In genomic region chr5:116947691-116948528, GRCh38 we compare ENCODE assay signal across 1 cellular context.
TF ChIP-seq lines count a peak whose summit lies in the region.

No MANE protein-coding gene starts in this region.

TF ChIP-seq in HepG2, 621 proteins besides CTCF, POLR2A, EP300 and RAD21 (continued from another document):
- peak; percentile 77; the same call in 1 of the 2 replicates for TF ChIP-seq KDM2A (CRISPR knock-in tag; IDR thresholded peaks at IDR 0.05; ENCODE audit: borderline replicate concordance, low read depth)
- TF ChIP-seq ZNF180 (CRISPR knock-in tag; IDR thresholded peaks at IDR 0.05; ENCODE audit: borderline replicate concordance, low read depth) = no peak
- no peak for TF ChIP-seq SOX6 (IDR thresholded peaks at IDR 0.05)
- peak; percentile 39; the same call in 1 of the 2 replicates for TF ChIP-seq SOX6 (CRISPR knock-in tag; IDR thresholded peaks at IDR 0.05)
- TF ChIP-seq ZNF224 (CRISPR knock-in tag; IDR thresholded peaks at IDR 0.05) = no peak
- TF ChIP-seq ZBTB33 (CRISPR knock-in tag; IDR thresholded peaks at IDR 0.05) = peak; percentile 56; the same call in 1 of the 2 replicates
- TF ChIP-seq HMGXB4 (CRISPR knock-in tag; IDR thresholded peaks at IDR 0.05; ENCODE audit: borderline replicate concordance in 1 of 2, low read depth in 1 of 2) = peak in 1 of 2 experiments; percentile 61; a peak in 1 of 4 replicates
- no peak for TF ChIP-seq DMAP1 (CRISPR knock-in tag; IDR thresholded peaks at IDR 0.05)
- TF ChIP-seq ZSCAN9 (CRISPR knock-in tag; IDR thresholded peaks at IDR 0.05; ENCODE audit: borderline replicate concordance) = 0 out of 2 replicates have a peak, but pooled peaks have one; percentile 32
- TF ChIP-seq ZNF143 (CRISPR knock-in tag; IDR thresholded peaks at IDR 0.05) = no peak
- no peak for TF ChIP-seq ZNF746 (CRISPR knock-in tag; IDR thresholded peaks at IDR 0.05)
- TF ChIP-seq SAP130 (CRISPR knock-in tag; IDR thresholded peaks at IDR 0.05; ENCODE audit: low read depth) = peak; percentile 37
- peak; percentile 62; the same call in 1 of the 2 replicates for TF ChIP-seq ZNF331 (CRISPR knock-in tag; IDR thresholded peaks at IDR 0.05)
- no peak for TF ChIP-seq ZNF543 (CRISPR knock-in tag; IDR thresholded peaks at IDR 0.05)
- TF ChIP-seq ZNF263 (CRISPR knock-in tag; IDR thresholded peaks at IDR 0.05) = 0 out of 2 replicates have a peak, but pooled peaks have one; percentile 50
- TF ChIP-seq ZNF574 (CRISPR knock-in tag; IDR thresholded peaks at IDR 0.05) = peak; percentile 45; the same call in 1 of the 2 replicates
- no peak for TF ChIP-seq ZNF343 (CRISPR knock-in tag; IDR thresholded peaks at IDR 0.05)
- TF ChIP-seq ERF (CRISPR knock-in tag; IDR thresholded peaks at IDR 0.05) = peak; percentile 60; the same call in 1 of the 2 replicates
- peak; percentile 74; the same call in 1 of the 2 replicates for TF ChIP-seq ZNF652 (CRISPR knock-in tag; IDR thresholded peaks at IDR 0.05; ENCODE audit: borderline replicate concordance, low read depth)
- peak; percentile 55; the same call in 1 of the 2 replicates for TF ChIP-seq MIER3 (CRISPR knock-in tag; IDR thresholded peaks at IDR 0.05; ENCODE audit: borderline replicate concordance)
- no peak for TF ChIP-seq SIN3A (IDR thresholded peaks at IDR 0.05; ENCODE audit: borderline replicate concordance, low read depth, low read length)
- TF ChIP-seq SOX5 (CRISPR knock-in tag; IDR thresholded peaks at IDR 0.05; ENCODE audit: borderline replicate concordance) = peak; percentile 47; the same call in 1 of the 2 replicates
- peak; percentile 63; the same call in 1 of the 2 replicates for TF ChIP-seq KAT8 (CRISPR knock-in tag; IDR thresholded peaks at IDR 0.05)
- peak; percentile 55 for TF ChIP-seq SALL1 (CRISPR knock-in tag; IDR thresholded peaks at IDR 0.05)
- TF ChIP-seq YY1 (IDR thresholded peaks at IDR 0.05; ENCODE audit: insufficient read depth, insufficient replicate concordance, low read depth, low read length) = peak; percentile 72
- peak; percentile 60 for TF ChIP-seq GATAD2A (CRISPR knock-in tag; IDR thresholded peaks at IDR 0.05)
- no peak for TF ChIP-seq GABPA (IDR thresholded peaks at IDR 0.05; ENCODE audit: low read depth, low read length)
- TF ChIP-seq GABPA (CRISPR knock-in tag; IDR thresholded peaks at IDR 0.05; ENCODE audit: low read depth) = peak; percentile 80
- TF ChIP-seq ZSCAN20 (CRISPR knock-in tag; IDR thresholded peaks at IDR 0.05; ENCODE audit: borderline replicate concordance) = no peak
- TF ChIP-seq, protein P1, sequence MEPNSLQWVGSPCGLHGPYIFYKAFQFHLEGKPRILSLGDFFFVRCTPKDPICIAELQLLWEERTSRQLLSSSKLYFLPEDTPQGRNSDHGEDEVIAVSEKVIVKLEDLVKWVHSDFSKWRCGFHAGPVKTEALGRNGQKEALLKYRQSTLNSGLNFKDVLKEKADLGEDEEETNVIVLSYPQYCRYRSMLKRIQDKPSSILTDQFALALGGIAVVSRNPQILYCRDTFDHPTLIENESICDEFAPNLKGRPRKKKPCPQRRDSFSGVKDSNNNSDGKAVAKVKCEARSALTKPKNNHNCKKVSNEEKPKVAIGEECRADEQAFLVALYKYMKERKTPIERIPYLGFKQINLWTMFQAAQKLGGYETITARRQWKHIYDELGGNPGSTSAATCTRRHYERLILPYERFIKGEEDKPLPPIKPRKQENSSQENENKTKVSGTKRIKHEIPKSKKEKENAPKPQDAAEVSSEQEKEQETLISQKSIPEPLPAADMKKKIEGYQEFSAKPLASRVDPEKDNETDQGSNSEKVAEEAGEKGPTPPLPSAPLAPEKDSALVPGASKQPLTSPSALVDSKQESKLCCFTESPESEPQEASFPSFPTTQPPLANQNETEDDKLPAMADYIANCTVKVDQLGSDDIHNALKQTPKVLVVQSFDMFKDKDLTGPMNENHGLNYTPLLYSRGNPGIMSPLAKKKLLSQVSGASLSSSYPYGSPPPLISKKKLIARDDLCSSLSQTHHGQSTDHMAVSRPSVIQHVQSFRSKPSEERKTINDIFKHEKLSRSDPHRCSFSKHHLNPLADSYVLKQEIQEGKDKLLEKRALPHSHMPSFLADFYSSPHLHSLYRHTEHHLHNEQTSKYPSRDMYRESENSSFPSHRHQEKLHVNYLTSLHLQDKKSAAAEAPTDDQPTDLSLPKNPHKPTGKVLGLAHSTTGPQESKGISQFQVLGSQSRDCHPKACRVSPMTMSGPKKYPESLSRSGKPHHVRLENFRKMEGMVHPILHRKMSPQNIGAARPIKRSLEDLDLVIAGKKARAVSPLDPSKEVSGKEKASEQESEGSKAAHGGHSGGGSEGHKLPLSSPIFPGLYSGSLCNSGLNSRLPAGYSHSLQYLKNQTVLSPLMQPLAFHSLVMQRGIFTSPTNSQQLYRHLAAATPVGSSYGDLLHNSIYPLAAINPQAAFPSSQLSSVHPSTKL (CRISPR knock-in tag; IDR thresholded peaks at IDR 0.05) = peak; percentile 47
- TF ChIP-seq CBX5 (CRISPR knock-in tag; IDR thresholded peaks at IDR 0.05; ENCODE audit: borderline replicate concordance) = peak; percentile 78; the same call in 1 of the 2 replicates
- TF ChIP-seq, protein P2, sequence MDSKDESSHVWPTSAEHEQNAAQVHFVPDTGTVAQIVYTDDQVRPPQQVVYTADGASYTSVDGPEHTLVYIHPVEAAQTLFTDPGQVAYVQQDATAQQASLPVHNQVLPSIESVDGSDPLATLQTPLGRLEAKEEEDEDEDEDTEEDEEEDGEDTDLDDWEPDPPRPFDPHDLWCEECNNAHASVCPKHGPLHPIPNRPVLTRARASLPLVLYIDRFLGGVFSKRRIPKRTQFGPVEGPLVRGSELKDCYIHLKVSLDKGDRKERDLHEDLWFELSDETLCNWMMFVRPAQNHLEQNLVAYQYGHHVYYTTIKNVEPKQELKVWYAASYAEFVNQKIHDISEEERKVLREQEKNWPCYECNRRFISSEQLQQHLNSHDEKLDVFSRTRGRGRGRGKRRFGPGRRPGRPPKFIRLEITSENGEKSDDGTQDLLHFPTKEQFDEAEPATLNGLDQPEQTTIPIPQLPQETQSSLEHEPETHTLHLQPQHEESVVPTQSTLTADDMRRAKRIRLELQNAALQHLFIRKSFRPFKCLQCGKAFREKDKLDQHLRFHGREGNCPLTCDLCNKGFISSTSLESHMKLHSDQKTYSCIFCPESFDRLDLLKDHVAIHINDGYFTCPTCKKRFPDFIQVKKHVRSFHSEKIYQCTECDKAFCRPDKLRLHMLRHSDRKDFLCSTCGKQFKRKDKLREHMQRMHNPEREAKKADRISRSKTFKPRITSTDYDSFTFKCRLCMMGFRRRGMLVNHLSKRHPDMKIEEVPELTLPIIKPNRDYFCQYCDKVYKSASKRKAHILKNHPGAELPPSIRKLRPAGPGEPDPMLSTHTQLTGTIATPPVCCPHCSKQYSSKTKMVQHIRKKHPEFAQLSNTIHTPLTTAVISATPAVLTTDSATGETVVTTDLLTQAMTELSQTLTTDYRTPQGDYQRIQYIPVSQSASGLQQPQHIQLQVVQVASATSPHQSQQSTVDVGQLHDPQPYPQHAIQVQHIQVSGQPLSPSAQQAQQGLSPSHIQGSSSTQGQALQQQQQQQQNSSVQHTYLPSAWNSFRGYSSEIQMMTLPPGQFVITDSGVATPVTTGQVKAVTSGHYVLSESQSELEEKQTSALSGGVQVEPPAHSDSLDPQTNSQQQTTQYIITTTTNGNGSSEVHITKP (CRISPR knock-in tag; IDR thresholded peaks at IDR 0.05; ENCODE audit: low read depth) = 0 out of 2 replicates have a peak, but pooled peaks have one; percentile 34
- TF ChIP-seq SRSF9 (IDR thresholded peaks at IDR 0.05; ENCODE audit: borderline replicate concordance, insufficient read depth, low read depth, low read length, poor library complexity, severe bottlenecking) = no peak
- peak; percentile 73 for TF ChIP-seq POGZ (CRISPR knock-in tag; IDR thresholded peaks at IDR 0.05)
- TF ChIP-seq, protein P3, sequence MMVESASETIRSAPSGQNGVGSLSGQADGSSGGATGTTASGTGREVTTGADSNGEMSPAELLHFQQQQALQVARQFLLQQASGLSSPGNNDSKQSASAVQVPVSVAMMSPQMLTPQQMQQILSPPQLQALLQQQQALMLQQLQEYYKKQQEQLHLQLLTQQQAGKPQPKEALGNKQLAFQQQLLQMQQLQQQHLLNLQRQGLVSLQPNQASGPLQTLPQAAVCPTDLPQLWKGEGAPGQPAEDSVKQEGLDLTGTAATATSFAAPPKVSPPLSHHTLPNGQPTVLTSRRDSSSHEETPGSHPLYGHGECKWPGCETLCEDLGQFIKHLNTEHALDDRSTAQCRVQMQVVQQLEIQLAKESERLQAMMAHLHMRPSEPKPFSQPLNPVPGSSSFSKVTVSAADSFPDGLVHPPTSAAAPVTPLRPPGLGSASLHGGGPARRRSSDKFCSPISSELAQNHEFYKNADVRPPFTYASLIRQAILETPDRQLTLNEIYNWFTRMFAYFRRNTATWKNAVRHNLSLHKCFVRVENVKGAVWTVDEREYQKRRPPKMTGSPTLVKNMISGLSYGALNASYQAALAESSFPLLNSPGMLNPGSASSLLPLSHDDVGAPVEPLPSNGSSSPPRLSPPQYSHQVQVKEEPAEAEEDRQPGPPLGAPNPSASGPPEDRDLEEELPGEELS (CRISPR knock-in tag; IDR thresholded peaks at IDR 0.05) = 0 out of 2 replicates have a peak, but pooled peaks have one; percentile 36
- no peak for TF ChIP-seq ZBTB21 (CRISPR knock-in tag; IDR thresholded peaks at IDR 0.05)
- peak; percentile 63 for TF ChIP-seq ELF1 (CRISPR knock-in tag; IDR thresholded peaks at IDR 0.05)
- peak; percentile 38; the same call in 1 of the 2 replicates for TF ChIP-seq ZNF556 (CRISPR knock-in tag; IDR thresholded peaks at IDR 0.05; ENCODE audit: borderline replicate concordance)
- 0 out of 2 replicates have a peak, but pooled peaks have one; percentile 29 for TF ChIP-seq KMT2B (CRISPR knock-in tag; IDR thresholded peaks at IDR 0.05)
- peak; percentile 92 for TF ChIP-seq STAG1 (CRISPR knock-in tag; IDR thresholded peaks at IDR 0.05)
- peak; percentile 43; the same call in 1 of the 2 replicates for TF ChIP-seq GABPB1 (CRISPR knock-in tag; IDR thresholded peaks at IDR 0.05)
- TF ChIP-seq JUNB (CRISPR knock-in tag; IDR thresholded peaks at IDR 0.05; ENCODE audit: borderline replicate concordance) = no peak
TF ChIP-seq in HepG2: peak in this region for 62.
